Comparison of ENCODE assay signal across 39 cellular contexts in genomic region chr7:2433713-2434550, GRCh38. TPM values are rescaled to one million over a fixed set of nuclear protein-coding genes. Genes with fewer than 3 reads are reported as not detected.
"Had no signal": no experiment of that assay in that cellular context is flagged by ENCODE, and none has a peak within 500 bp of the region (broad histone marks: within the 10 kb centered on the region; RNA-seq: fewer than 3 reads in every experiment).

No MANE protein-coding gene starts in this region.

- H3K27ac Mint-ChIP-seq: activated CD8-positive, alpha-beta T cell treated with anti-CD3 and anti-CD28 coated beads for 36 hours; activated naive CD8-positive, alpha-beta T cell treated with anti-CD3 and anti-CD28 coated beads, Interleukin-2, amount 10 ng/mL, durations not matched to agents 7 days and 5 days; activated T-cell treated with anti-CD3 and anti-CD28 coated beads, Interleukin-2, amount 50 U/mL, for 72 hours; activated T-helper 17 cell treated with anti-CD3 and anti-CD28 coated beads, Interleukin-2, amount 50 U/mL, for 72 hours had no signal

- H3K27me3 Mint-ChIP-seq: activated CD8-positive, alpha-beta T cell treated with anti-CD3 and anti-CD28 coated beads for 36 hours; activated naive CD8-positive, alpha-beta T cell treated with anti-CD3 and anti-CD28 coated beads, Interleukin-2, amount 10 ng/mL, durations not matched to agents 7 days and 5 days; activated T-helper 17 cell treated with anti-CD3 and anti-CD28 coated beads, Interleukin-2, amount 50 U/mL, for 72 hours; central memory CD8-positive, alpha-beta T cell had no signal

- H3K36me3 ChIP-seq: cardiac muscle cell had no signal

- H3K27ac ChIP-seq: ascending aorta, KMS-11, Peyer's patch, WERI-Rb-1 had no signal

- H3K9me3 ChIP-seq: ascending aorta, Peyer's patch had no signal

- H3K4me3 Mint-ChIP-seq: activated CD8-positive, alpha-beta T cell treated with anti-CD3 and anti-CD28 coated beads for 36 hours; activated naive CD8-positive, alpha-beta T cell treated with anti-CD3 and anti-CD28 coated beads, Interleukin-2, amount 10 ng/mL, durations not matched to agents 7 days and 5 days; activated T-cell treated with anti-CD3 and anti-CD28 coated beads, Interleukin-2, amount 50 U/mL, for 72 hours; activated T-helper 17 cell treated with anti-CD3 and anti-CD28 coated beads, Interleukin-2, amount 50 U/mL, for 72 hours; central memory CD8-positive, alpha-beta T cell had no signal

- ATAC-seq: activated CD8-positive, alpha-beta T cell treated with anti-CD3 and anti-CD28 coated beads for 36 hours; activated T-cell treated with anti-CD3 and anti-CD28 coated beads, Interleukin-2, amount 50 U/mL, for 72 hours; activated T-helper 17 cell treated with anti-CD3 and anti-CD28 coated beads, Interleukin-2, amount 50 U/mL, for 72 hours; PC-3 had no signal

- DNase-seq: activated CD4-positive, alpha-beta T cell treated with anti-CD3 and anti-CD28 coated beads for 1 hour; activated CD4-positive, alpha-beta T cell treated with anti-CD3 and anti-CD28 coated beads for 48 hours; activated CD4-positive, alpha-beta T cell treated with anti-CD3 and anti-CD28 coated beads, Interleukin-2, amount 50 U/mL, for 4 hours; activated CD4-positive, CD25-positive, alpha-beta regulatory T cell; activated CD8-positive, alpha-beta T cell treated with anti-CD3 and anti-CD28 coated beads for 36 hours; activated effector memory CD4-positive, alpha-beta T cell treated with anti-CD3 and anti-CD28 coated beads, Interleukin-2, amount 50 U/mL, for 16 hours; activated naive CD4-positive, alpha-beta T cell; activated naive CD4-positive, alpha-beta T cell treated with anti-CD3 and anti-CD28 coated beads, Interleukin-2, amount 50 U/mL, for 16 hours; activated naive CD8-positive, alpha-beta T cell treated with anti-CD3 and anti-CD28 coated beads, Interleukin-2, amount 10 ng/mL, durations not matched to agents 7 days and 5 days; activated T-cell treated with anti-CD3 and anti-CD28 coated beads, Interleukin-2, amount 50 U/mL, for 1 hour; activated T-cell treated with anti-CD3 and anti-CD28 coated beads, Interleukin-2, amount 50 U/mL, for 72 hours; amygdala; MM.1S; MV-4-11; NCI-H1092; NCI-H146; NCI-H187 treated with DMSO at 0.1 percent for 48 hours; NCI-H2081; NCI-H2171 treated with DMSO at 0.1 percent for 48 hours; NCI-H2227 treated with DMSO at 0.1 percent for 48 hours; NCI-H446; NCI-H524 treated with DMSO at 0.1 percent for 48 hours; NK-92 treated with Interleukin-12 subunit alpha and Interleukin-12 subunit beta, amount 100 ng/mL, for 24 hours; PC-3; Peyer's patch; RPMI8226; SIG-M5; T1000; WERI-Rb-1 had no signal

- H3K27me3 ChIP-seq: ascending aorta, cardiac muscle cell, Peyer's patch had no signal

- H3K4me1 ChIP-seq: ascending aorta had no signal

- H3K9me3 Mint-ChIP-seq: activated T-helper 17 cell treated with anti-CD3 and anti-CD28 coated beads, Interleukin-2, amount 50 U/mL, for 72 hours had no signal

- H3K4me3 ChIP-seq: ascending aorta, cardiac muscle cell, Peyer's patch had no signal

- H3K4me2 ChIP-seq: KMS-11 had no signal

- H3K4me1 Mint-ChIP-seq: activated T-helper 17 cell treated with anti-CD3 and anti-CD28 coated beads, Interleukin-2, amount 50 U/mL, for 72 hours had no signal

RNA-seq across cellular contexts. Expression of gene GRIFIN, which starts 42.3 kb away (rescaled TPM):
- total RNA-seq: activated CD8-positive, alpha-beta memory T cell treated with anti-CD3 and anti-CD28 coated beads for 36 hours; activated CD8-positive, alpha-beta T cell treated with anti-CD3 and anti-CD28 coated beads for 36 hours; activated naive CD8-positive, alpha-beta T cell treated with anti-CD3 and anti-CD28 coated beads, Interleukin-2, amount 10 ng/mL, durations not matched to agents 7 days and 5 days; activated T-cell treated with anti-CD3 and anti-CD28 coated beads, Interleukin-2, amount 50 U/mL, for 72 hours; activated T-helper 17 cell treated with anti-CD3 and anti-CD28 coated beads, Interleukin-2, amount 50 U/mL, for 72 hours; ascending aorta; cardiac muscle cell; LHCN-M2; PC-3; Peyer's patch; SK-MEL-5; T-helper 1 cell treated with Interleukin-12 subunit alpha and Interleukin-12 subunit beta and Interleukin-4 antibody, amounts not matched to agents 30 ng/mL and 1 ng/mL, for 36 hours; T-helper 2 cell treated with Interferon-gamma antibody and Interleukin-4, amounts not matched to agents 100 ng/mL and 5 ng/mL, for 36 hours had no signal
